12 cellular contexts compared by ENCODE assay signal in the genomic region with DNA sequence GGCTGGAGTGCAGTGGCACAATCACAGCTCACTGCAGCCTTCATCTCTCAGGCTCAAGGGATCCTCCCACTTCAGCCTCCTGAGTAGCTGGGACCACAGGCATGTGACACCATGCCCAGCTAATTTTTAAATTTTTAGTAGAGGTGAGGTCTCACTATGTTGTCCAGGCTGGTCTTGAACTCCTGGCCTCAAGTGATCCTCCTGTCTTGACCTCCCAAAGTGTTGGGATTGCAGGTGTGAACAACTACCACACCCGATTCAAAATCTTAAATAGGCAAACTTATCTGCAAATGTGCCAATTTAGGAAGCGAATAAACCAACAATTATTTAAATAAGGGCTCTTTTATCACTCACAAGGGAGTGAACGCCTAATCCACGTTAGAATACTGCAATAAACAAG. TPM values are rescaled to one million over a fixed set of nuclear protein-coding genes. Genes with fewer than 3 reads are reported as not detected.
DNase-seq lines count a peak whose midpoint lies in the region; ATAC-seq, FAIRE-seq and TF ChIP-seq lines count a peak whose summit lies in the region.
"Had no signal": no experiment of that assay in that cellular context is flagged by ENCODE, and none has a peak within 500 bp of the region (broad histone marks: within the 10 kb centered on the region; RNA-seq: fewer than 3 reads in every experiment).

No MANE protein-coding gene starts in this region.

- H4K8ac ChIP-seq in trophoblast cell (ENCODE audit: low read depth, low read length): peak overlapping the region; percentile 21

- H3K4me2 ChIP-seq in A549: peak overlapping the region; percentile 92; the same call in 1 of the 3 replicates
- H3K4me2 ChIP-seq in trophoblast cell (ENCODE audit: low read length): no peak overlapping the region

- peak overlapping the region; percentile 44 for H3K18ac ChIP-seq in trophoblast cell (ENCODE audit: low read length)

- no peaks in the 10 kb centered on the region for H3K36me3 ChIP-seq in gastroesophageal sphincter
- H3K36me3 ChIP-seq in trophoblast cell (ENCODE audit: control insufficient read depth in 1 of 2, insufficient read depth in 2 of 2, low read length in 2 of 2): no peaks in the 10 kb centered on the region

- peak overlapping the region; percentile 83 to 84; a peak in 5 of 6 replicates for H3K27ac ChIP-seq in A549
- peak overlapping the region; percentile 99 for H3K27ac ChIP-seq in RWPE1
- peak overlapping the region in 3 of 4 donors; percentile 91 to 99 (median 95) for H3K27ac ChIP-seq in gastroesophageal sphincter
- no peak overlapping the region for H3K27ac ChIP-seq in trophoblast cell (ENCODE audit: low read depth, low read length)
- no peak overlapping the region for H3K27ac ChIP-seq in substantia nigra (ENCODE audit: low read depth, low read length, poor library complexity, severe bottlenecking)

- peak overlapping the region; percentile 52 for H2BK120ac ChIP-seq in trophoblast cell (ENCODE audit: insufficient read depth, low read length, poor library complexity)

- H3K27me3 ChIP-seq in gastroesophageal sphincter: no peaks in the 10 kb centered on the region
- no peaks in the 10 kb centered on the region for H3K27me3 ChIP-seq in trophoblast cell (ENCODE audit: insufficient read depth, low read length)

- H2AK5ac ChIP-seq in trophoblast cell (ENCODE audit: low read length): no peak overlapping the region

- H3K14ac ChIP-seq in trophoblast cell (ENCODE audit: low read length): peak overlapping the region; percentile 21

- CTCF ChIA-PET in A549 (lab: Yijun Ruan, JAX): no interaction called here
- CTCF ChIA-PET in RWPE1 (lab: Yijun Ruan, JAX): interaction anchor here (0.6 kb wide), 1 partner anchor 291 kb away, joined by 4 read pairs; no protein-coding TSS in a partner anchor

- H4K12ac ChIP-seq in trophoblast cell (ENCODE audit: low read depth, low read length): no peak overlapping the region

- peaks cover 57% of the 10 kb centered on the region for H3K4me1 ChIP-seq in A549
- peaks cover 17 to 60% (median 24%) of the 10 kb centered on the region in 3 donors for H3K4me1 ChIP-seq in gastroesophageal sphincter
- H3K4me1 ChIP-seq in trophoblast cell (ENCODE audit: control insufficient read depth in 1 of 2, insufficient read depth in 2 of 2, low read length in 2 of 2): peaks cover 15 to 18% of the 10 kb centered on the region in 2 experiments

- no peaks in the 10 kb centered on the region for H3K9me3 ChIP-seq in A549
- H3K9me3 ChIP-seq in gastroesophageal sphincter: no peaks in the 10 kb centered on the region
- H3K9me3 ChIP-seq in trophoblast cell (ENCODE audit: insufficient read depth, low read depth, low read length): no peaks in the 10 kb centered on the region

- no peak overlapping the region for H3K9ac ChIP-seq in trophoblast cell (ENCODE audit: low read length)

- H2BK5ac ChIP-seq in trophoblast cell (ENCODE audit: low read depth, low read length, poor library complexity): no peak overlapping the region

- POLR2A ChIA-PET in A549 (lab: Yijun Ruan, JAX): no interaction called here
- POLR2A ChIA-PET in RWPE1 (lab: Yijun Ruan, JAX; ENCODE audit: low non-redundant PET): no interaction called here

- no peak for TF ChIP-seq RAD21 in A549 (conservative IDR thresholded peaks at IDR 0.05 in 1 of 2, IDR thresholded peaks at IDR 0.05 in 1 of 2)

- peaks cover 22% of the 10 kb centered on the region for H3K79me2 ChIP-seq in trophoblast cell (ENCODE audit: control insufficient read depth, insufficient read depth, low read length, poor library complexity)

- no peak for TF ChIP-seq EP300 in A549 (IDR thresholded peaks at IDR 0.05)
- TF ChIP-seq EP300 in gastroesophageal sphincter (IDR thresholded peaks at IDR 0.05): no peak

- TF ChIP-seq CTCF in A549 (IDR thresholded peaks at IDR 0.05): no peak
- TF ChIP-seq CTCF in RWPE1 (conservative IDR thresholded peaks at IDR 0.05; ENCODE audit: low read depth): no peak
- TF ChIP-seq CTCF in gastroesophageal sphincter (IDR thresholded peaks at IDR 0.05): no peak

- no peak overlapping the region for H4K91ac ChIP-seq in trophoblast cell (ENCODE audit: low read depth, low read length)

- DNase-seq in A549 (ENCODE audit: low read depth in 1 of 2, low spot score in 1 of 2) (no peak), RWPE1 (ENCODE audit: low spot score) (no peak), trophoblast cell (no peak), substantia nigra (lab: John Stamatoyannopoulos, UW) (no peak), A172 (ENCODE audit: low spot score) (no peak)
- DNase-seq: activated CD4-positive, alpha-beta T cell treated with anti-CD3 and anti-CD28 coated beads, Interleukin-2, amount 50 U/mL, for 48 hours; aorta; naive thymus-derived CD8-positive, alpha-beta T cell; NCI-H510A treated with DMSO at 0.1 percent for 48 hours had no signal

- 87% methylated on average over 4 of the region's 4 CpGs for WGBS in A549 (ENCODE audit: missing lambda C conversion rate)
- WGBS in gastroesophageal sphincter (ENCODE audit: low coverage in 1 of 2), 2 donors: 81 to 83% methylated on average over 3 to 4 of the region's 4 CpGs
- no CpG with 5 or more reads among the region's 4 CpGs for WGBS in trophoblast cell (ENCODE audit: extremely low coverage, insufficient coverage, insufficient read length)

- ATAC-seq in A549 (no peak), gastroesophageal sphincter (no peak), GM18505 (IDR thresholded peaks at IDR 0.05; ENCODE audit: unreplicated experiment) (no peak), HG02642 (IDR thresholded peaks at IDR 0.05; ENCODE audit: poor library complexity, unreplicated experiment) (no peak)
- ATAC-seq: naive thymus-derived CD8-positive, alpha-beta T cell had no signal

- H2BK12ac ChIP-seq in trophoblast cell (ENCODE audit: low read length): peak overlapping the region; percentile 80

- H3K4me3 ChIP-seq in A549: no peak overlapping the region
- H3K4me3 ChIP-seq in gastroesophageal sphincter: no peak overlapping the region
- no peak overlapping the region for H3K4me3 ChIP-seq in trophoblast cell (ENCODE audit: low read depth, low read length)

- no peak overlapping the region for H2AFZ ChIP-seq in trophoblast cell (ENCODE audit: insufficient read depth, low read length, poor library complexity)

- peaks cover 53% of the 10 kb centered on the region for H3K79me1 ChIP-seq in trophoblast cell (ENCODE audit: low read length)

- TF ChIP-seq POLR2A in A549 (IDR thresholded peaks at IDR 0.05; ENCODE audit: low read length) (no peak), gastroesophageal sphincter (IDR thresholded peaks at IDR 0.05) (no peak), GM18505 (IDR thresholded peaks at IDR 0.05; ENCODE audit: borderline replicate concordance, extremely low read depth, insufficient read depth, insufficient read length) (no peak)

- FAIRE-seq in A549 (lab: Jason Lieb, UNC): no peak

- no peak overlapping the region for H3K4ac ChIP-seq in trophoblast cell (ENCODE audit: low read depth, low read length)

- no peak overlapping the region for H3K23ac ChIP-seq in trophoblast cell (ENCODE audit: low read length)

TF ChIP-seq in A549, 52 proteins besides CTCF, POLR2A, EP300 and RAD21 (continues in another document):
- TF ChIP-seq, protein P1, sequence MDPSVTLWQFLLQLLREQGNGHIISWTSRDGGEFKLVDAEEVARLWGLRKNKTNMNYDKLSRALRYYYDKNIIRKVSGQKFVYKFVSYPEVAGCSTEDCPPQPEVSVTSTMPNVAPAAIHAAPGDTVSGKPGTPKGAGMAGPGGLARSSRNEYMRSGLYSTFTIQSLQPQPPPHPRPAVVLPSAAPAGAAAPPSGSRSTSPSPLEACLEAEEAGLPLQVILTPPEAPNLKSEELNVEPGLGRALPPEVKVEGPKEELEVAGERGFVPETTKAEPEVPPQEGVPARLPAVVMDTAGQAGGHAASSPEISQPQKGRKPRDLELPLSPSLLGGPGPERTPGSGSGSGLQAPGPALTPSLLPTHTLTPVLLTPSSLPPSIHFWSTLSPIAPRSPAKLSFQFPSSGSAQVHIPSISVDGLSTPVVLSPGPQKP (IDR thresholded peaks at IDR 0.05; ENCODE audit: low read depth, low read length): no peak
- TF ChIP-seq, protein P2, sequence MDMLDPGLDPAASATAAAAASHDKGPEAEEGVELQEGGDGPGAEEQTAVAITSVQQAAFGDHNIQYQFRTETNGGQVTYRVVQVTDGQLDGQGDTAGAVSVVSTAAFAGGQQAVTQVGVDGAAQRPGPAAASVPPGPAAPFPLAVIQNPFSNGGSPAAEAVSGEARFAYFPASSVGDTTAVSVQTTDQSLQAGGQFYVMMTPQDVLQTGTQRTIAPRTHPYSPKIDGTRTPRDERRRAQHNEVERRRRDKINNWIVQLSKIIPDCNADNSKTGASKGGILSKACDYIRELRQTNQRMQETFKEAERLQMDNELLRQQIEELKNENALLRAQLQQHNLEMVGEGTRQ (IDR thresholded peaks at IDR 0.05): no peak
- TF ChIP-seq MAFK (IDR thresholded peaks at IDR 0.05; ENCODE audit: partially characterized antibody) (no peak), KDM1A (IDR thresholded peaks at IDR 0.05; ENCODE audit: low read depth) (no peak), CBX2 (IDR thresholded peaks at IDR 0.05; ENCODE audit: borderline replicate concordance, low read depth) (no peak), CHD4 (IDR thresholded peaks at IDR 0.05; ENCODE audit: borderline replicate concordance) (no peak), MAZ (IDR thresholded peaks at IDR 0.05; ENCODE audit: borderline replicate concordance, low read depth, low read length) (no peak), GATA3 (IDR thresholded peaks at IDR 0.05; ENCODE audit: borderline replicate concordance) (no peak)
- TF ChIP-seq, protein P3, sequence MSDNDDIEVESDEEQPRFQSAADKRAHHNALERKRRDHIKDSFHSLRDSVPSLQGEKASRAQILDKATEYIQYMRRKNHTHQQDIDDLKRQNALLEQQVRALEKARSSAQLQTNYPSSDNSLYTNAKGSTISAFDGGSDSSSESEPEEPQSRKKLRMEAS (IDR thresholded peaks at IDR 0.05): no peak
- TF ChIP-seq, protein P4, sequence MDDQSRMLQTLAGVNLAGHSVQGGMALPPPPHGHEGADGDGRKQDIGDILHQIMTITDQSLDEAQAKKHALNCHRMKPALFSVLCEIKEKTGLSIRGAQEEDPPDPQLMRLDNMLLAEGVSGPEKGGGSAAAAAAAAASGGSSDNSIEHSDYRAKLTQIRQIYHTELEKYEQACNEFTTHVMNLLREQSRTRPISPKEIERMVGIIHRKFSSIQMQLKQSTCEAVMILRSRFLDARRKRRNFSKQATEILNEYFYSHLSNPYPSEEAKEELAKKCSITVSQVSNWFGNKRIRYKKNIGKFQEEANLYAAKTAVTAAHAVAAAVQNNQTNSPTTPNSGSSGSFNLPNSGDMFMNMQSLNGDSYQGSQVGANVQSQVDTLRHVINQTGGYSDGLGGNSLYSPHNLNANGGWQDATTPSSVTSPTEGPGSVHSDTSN (IDR thresholded peaks at IDR 0.05): no peak

RNA-seq across cellular contexts. Expression of a gene that starts 3.2 kb away (rescaled TPM):
- polyA plus RNA-seq in A549 (2011; rRNA removed): 32.8 and 41.3 TPM in 2 replicates
- polyA plus RNA-seq in A549 (2012; cell fraction: cytosol; rRNA removed): 13.2 and 15.5 TPM in 2 replicates
- polyA plus RNA-seq in A549 (2012; cell fraction: nucleus; rRNA removed): 24.6 and 34.6 TPM in 2 replicates
- polyA plus RNA-seq in A549 (2017; fragmentation: RNase III; extraction: RNeasy Plus Mini Kit Qiagen cat#74134 plus additional on column Dnase treatment): 18.6 to 19.5 TPM (median 18.6 TPM) in 3 replicates
- 20.2 and 32.0 TPM in 2 replicates for polyA minus RNA-seq in A549 (2011; rRNA and poly(A)+ RNA removed)
- total RNA-seq in gastroesophageal sphincter: 10 to 100 TPM; 42.5 to 65.3 (median 51.3) TPM
- polyA plus RNA-seq in trophoblast cell (2013): 84.5 and 89.9 TPM in 2 replicates
- 77.8 and 85.7 TPM in 2 replicates for total RNA-seq in A172 (2014; rRNA removed; shearing (Covaris generic))

Comparison
In these comparisons a context has a peak if more than half of its experiments do, and no peak if none do; other contexts are left out.
1. H3K27ac ChIP-seq: peak in A549 (2 of 2), RWPE1 (single experiment) and gastroesophageal sphincter (3 of 4); none in trophoblast cell (single experiment) and substantia nigra (single experiment).